In the genomic region with DNA sequence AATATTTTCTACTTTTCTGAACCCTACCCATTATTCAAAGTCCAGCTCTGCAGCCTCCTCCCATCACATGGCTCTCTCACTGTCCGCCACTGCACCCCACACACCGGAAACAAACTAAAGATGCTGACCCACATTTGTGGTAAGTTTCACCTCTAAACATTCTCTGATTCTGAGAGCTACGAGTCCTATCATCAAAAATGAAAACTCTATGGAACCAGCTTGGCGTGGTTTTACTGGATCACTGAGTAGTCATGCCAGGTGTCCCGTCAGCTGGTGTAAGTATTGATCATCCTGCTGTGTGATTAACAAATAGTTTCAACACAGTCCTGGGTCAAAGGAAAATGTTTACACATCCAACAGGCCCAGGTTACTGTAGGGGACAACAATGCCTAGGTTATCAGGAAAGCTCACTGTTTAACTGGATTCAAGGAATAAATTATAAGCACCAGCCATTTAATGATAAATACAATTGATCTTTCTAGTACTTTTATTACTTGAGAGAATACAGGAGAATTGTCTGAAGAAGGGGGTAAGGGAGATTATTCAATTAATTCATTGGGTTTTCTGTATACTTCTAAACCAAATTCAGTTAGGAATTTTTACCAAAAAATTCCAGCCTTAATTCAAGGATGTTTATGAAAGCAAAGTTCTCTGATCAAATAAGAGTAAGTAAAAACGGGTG, we compare ENCODE assay signal across 8 cellular contexts. TPM values are rescaled to one million over a fixed set of nuclear protein-coding genes. Genes with fewer than 3 reads are reported as not detected.
A peak's percentile ranks its signal among the peaks of the same experiment; 100 is the strongest.
DNase-seq lines count a peak whose midpoint lies in the region; ATAC-seq and TF ChIP-seq lines count a peak whose summit lies in the region.

No MANE protein-coding gene starts in this region.

- DNase-seq in CD1c-positive myeloid dendritic cell (ENCODE audit: extremely low spot score): peak; percentile 66
- DNase-seq in T-helper 17 cell: no peak
- no peak for DNase-seq in right atrium auricular region (ENCODE audit: low spot score)
- peak; percentile 46 for DNase-seq in transverse colon
- DNase-seq in AG08395 (ENCODE audit: low spot score): no peak
- no peak for DNase-seq in GM13977 (ENCODE audit: low spot score)
- DNase-seq in kidney tubule cell (ENCODE audit: low spot score): no peak

- H3K27me3 ChIP-seq in right atrium auricular region (no peaks in the 10 kb centered on the region), transverse colon (no peaks in the 10 kb centered on the region)

- H3K36me3 Mint-ChIP-seq in T-helper 17 cell (ENCODE audit: low read depth): no peaks in the 10 kb centered on the region

- TF ChIP-seq EP300 in transverse colon (IDR thresholded peaks at IDR 0.05; ENCODE audit: low read depth): no peak

- in situ Hi-C loops in transverse colon (cut with MboI; ENCODE audit: low pct_ligation_motif_present in 1 of 4, low pct_unique_long_range_greater_than_20kb in 1 of 4, low sequenced_read_pairs in 3 of 4): no loop called here
- in situ Hi-C loops in GM13977 (cut with MboI; ENCODE audit: low pct_unique_long_range_greater_than_20kb, low sequenced_read_pairs, unreplicated experiment): no loop called here

- no peak for TF ChIP-seq POLR2A in transverse colon (IDR thresholded peaks at IDR 0.05)

- TF ChIP-seq CTCF in right atrium auricular region (IDR thresholded peaks at IDR 0.05) (no peak), transverse colon (IDR thresholded peaks at IDR 0.05) (no peak), GM13977 (IDR thresholded peaks at IDR 0.05; ENCODE audit: extremely low read depth, insufficient read depth, missing control alignments) (no peak)

- peaks cover 72% of the 10 kb centered on the region for H3K4me1 Mint-ChIP-seq in T-helper 17 cell

- ATAC-seq in GM21528 (IDR thresholded peaks at IDR 0.05; ENCODE audit: low FRiP score, unreplicated experiment) (peak; percentile 55), T-helper 17 cell (peak; percentile 19)

- peak overlapping the region; percentile 98 for H3K27ac Mint-ChIP-seq in T-helper 17 cell

- no peak overlapping the region for H3K4me3 ChIP-seq in right atrium auricular region
- peak overlapping the region in 1 of 4 donors; percentile 9 for H3K4me3 ChIP-seq in transverse colon

- H3K27me3 Mint-ChIP-seq in T-helper 17 cell: no peaks in the 10 kb centered on the region

- no peaks in the 10 kb centered on the region for H3K9me3 ChIP-seq in T-helper 17 cell (ENCODE audit: control insufficient read depth, low read length, poor library complexity, severe bottlenecking)
- H3K9me3 ChIP-seq in right atrium auricular region: no peaks in the 10 kb centered on the region
- H3K9me3 ChIP-seq in transverse colon: no peaks in the 10 kb centered on the region

- H3K27ac ChIP-seq in right atrium auricular region (peak overlapping the region; percentile 36 to 46), transverse colon (peak overlapping the region; percentile 51 to 75 (median 70))

- H3K4me3 Mint-ChIP-seq in T-helper 17 cell: peak overlapping the region; percentile 94

- H3K4me1 ChIP-seq in right atrium auricular region (peaks cover 0 to 33% of the 10 kb centered on the region in 2 donors), transverse colon (peaks cover 7 to 63% (median 17%) of the 10 kb centered on the region in 4 donors)

- intact Hi-C loops in transverse colon (cut with DNase I; ENCODE audit: low total_unique reads): loop anchor here (10.0 kb wide), 1 partner anchor 253 kb away; no protein-coding TSS in a partner anchor

- 52 to 73% methylated on average over 4 to 6 of the region's 6 CpGs for WGBS in transverse colon (ENCODE audit: low coverage in 1 of 2), 2 donors

- no peaks in the 10 kb centered on the region for H3K36me3 ChIP-seq in right atrium auricular region
- no peaks in the 10 kb centered on the region for H3K36me3 ChIP-seq in transverse colon

RNA-seq across cellular contexts. Expression of a gene that starts 33.9 kb away (rescaled TPM):
- total RNA-seq in T-helper 17 cell: 100 to 1,000 TPM; 462 to 497 TPM
- total RNA-seq in right atrium auricular region: 10 to 100 TPM; 23.8 to 31.0 TPM
- 100 to 1,000 TPM; 103 to 156 (median 142) TPM for total RNA-seq in transverse colon

Comparison
In these comparisons a context has a peak if more than half of its experiments do, and no peak if none do; other contexts are left out.
1. DNase-seq: peak in CD1c-positive myeloid dendritic cell (single experiment) and transverse colon (single experiment); none in T-helper 17 cell (0 of 3), right atrium auricular region (single experiment), AG08395 (single experiment), GM13977 (single experiment) and kidney tubule cell (single experiment).